Comparison of ENCODE assay signal across 23 cellular contexts in the genomic region with DNA sequence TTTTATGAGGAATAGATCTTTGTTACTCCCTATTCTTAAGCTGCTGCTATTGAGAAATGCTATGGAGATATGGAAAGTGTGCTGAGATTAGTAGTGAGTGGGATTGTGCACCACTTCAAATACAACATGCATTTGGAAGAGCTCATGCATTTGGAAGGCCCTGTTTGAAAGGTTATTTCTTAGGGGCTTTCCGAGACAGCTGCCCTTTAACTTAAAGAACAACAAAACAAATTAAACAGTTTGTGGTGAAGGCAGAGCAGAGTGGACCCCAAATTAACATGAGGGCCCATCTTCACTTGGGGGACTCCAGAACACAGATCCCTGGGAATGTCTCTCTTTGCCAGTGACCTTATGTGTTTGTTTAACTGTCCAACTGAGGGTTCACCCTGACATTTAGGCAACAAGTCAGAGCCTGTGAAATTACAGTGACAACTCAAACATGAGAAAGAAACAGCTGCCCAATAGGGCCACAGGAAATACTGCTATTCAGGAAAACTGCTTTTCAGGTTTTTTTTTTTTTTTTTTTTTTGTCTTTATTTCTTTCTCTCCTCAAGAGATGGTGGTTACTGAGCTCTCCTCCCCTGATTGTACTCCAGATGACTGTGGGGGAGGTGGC. TPM values are rescaled to one million over a fixed set of nuclear protein-coding genes. Genes with fewer than 3 reads are reported as not detected.
DNase-seq lines count a peak whose midpoint lies in the region; ATAC-seq, FAIRE-seq and TF ChIP-seq lines count a peak whose summit lies in the region.
"Had no signal": no experiment of that assay in that cellular context is flagged by ENCODE, and none has a peak within 500 bp of the region (broad histone marks: within the 10 kb centered on the region; RNA-seq: fewer than 3 reads in every experiment).

No MANE protein-coding gene starts in this region.

- H3K14ac ChIP-seq in H1 (ENCODE audit: insufficient read length): no peak overlapping the region

- H2BK120ac ChIP-seq in H1 (replicated peaks; ENCODE audit: low read depth, low read length): no peak overlapping the region

- H4K5ac ChIP-seq in H1 (ENCODE audit: insufficient read length, low read depth, low read length): no peak overlapping the region

- H3K27ac Mint-ChIP-seq in nephron (peak overlapping the region; percentile 52 to 73 (median 65)), natural killer cell (no peak overlapping the region)
- H3K27ac Mint-ChIP-seq: CD4-positive, CD25-positive, alpha-beta regulatory T cell; CD8-positive, alpha-beta memory T cell; GM23338; H9 had no signal

- FAIRE-seq in GM12892 (lab: Jason Lieb, UNC) (peak; percentile 54), H1 (lab: Jason Lieb, UNC) (no peak), H54 (lab: Jason Lieb, UNC) (no peak)
- FAIRE-seq: A204.1, G401.6, GM19239, HTR-8/SVneo, K562 had no signal

- H3K4me3 Mint-ChIP-seq in nephron (no peak overlapping the region), natural killer cell (no peak overlapping the region)
- H3K4me3 Mint-ChIP-seq: CD4-positive, CD25-positive, alpha-beta regulatory T cell; CD8-positive, alpha-beta memory T cell; GM23338; H9 had no signal

- H3K36me3 Mint-ChIP-seq in nephron (ENCODE audit: low read depth): no peaks in the 10 kb centered on the region
- no peaks in the 10 kb centered on the region for H3K36me3 Mint-ChIP-seq in natural killer cell
- H3K36me3 Mint-ChIP-seq: CD4-positive, CD25-positive, alpha-beta regulatory T cell; CD8-positive, alpha-beta memory T cell had no signal

- no peak for TF ChIP-seq EP300 in H1 (IDR thresholded peaks at IDR 0.05; ENCODE audit: borderline replicate concordance in 1 of 2, low read depth in 2 of 2, low read length in 2 of 2)

- H3K23me2 ChIP-seq in H1 (ENCODE audit: low read depth, low read length): no peaks in the 10 kb centered on the region; the same call in 1 of the 2 replicates

- no peaks in the 10 kb centered on the region for H3K79me2 ChIP-seq in H1 (ENCODE audit: control insufficient read depth in 1 of 2, insufficient read depth in 2 of 2, low read length in 2 of 2)

- H2AK5ac ChIP-seq in H1 (ENCODE audit: low read depth, low read length): no peak overlapping the region

- TF ChIP-seq POLR2A in GM12892 (IDR thresholded peaks at IDR 0.05; ENCODE audit: low read depth, low read length) (no peak), H1 (IDR thresholded peaks at IDR 0.05; ENCODE audit: control extremely low read depth in 1 of 2, low read depth in 2 of 2, low read length in 2 of 2) (no peak), H54 (IDR thresholded peaks at IDR 0.05; ENCODE audit: low read depth, low read length) (no peak)

- TF ChIP-seq CTCF in GM20000 (IDR thresholded peaks at IDR 0.05; ENCODE audit: extremely low read depth, missing control alignments) (no peak), H1 (IDR thresholded peaks at IDR 0.05; ENCODE audit: control extremely low read depth in 1 of 3, insufficient read depth in 1 of 3, low read depth in 1 of 3, low read length in 3 of 3) (no peak), nephron (IDR thresholded peaks at IDR 0.05; ENCODE audit: unreplicated experiment in 3 of 3) (no peak), natural killer cell (IDR thresholded peaks at IDR 0.05) (no peak)

- H3K36me3 ChIP-seq in H1 (ENCODE audit: control insufficient read depth in 2 of 4, insufficient read depth in 4 of 4, low read length in 3 of 4): no peaks in the 10 kb centered on the region
- H3K36me3 ChIP-seq: BE2C had no signal

- POLR2A ChIA-PET in H1 (lab: Charles Lee; ENCODE audit: partially characterized antibody): no interaction called here

- ATAC-seq in HG03442 (IDR thresholded peaks at IDR 0.05; ENCODE audit: unreplicated experiment) (no peak), HG02852 (IDR thresholded peaks at IDR 0.05; ENCODE audit: unreplicated experiment) (no peak), natural killer cell (no peak)

- WGBS in H1 (ENCODE audit: extremely low coverage in 1 of 2, insufficient coverage in 1 of 2, insufficient read length in 1 of 2, insufficient replicate concordance in 2 of 2, low coverage in 1 of 2, low lambda C conversion rate in 2 of 2, missing lambda C conversion rate in 1 of 2), 2 experiments: 85% methylated on average over 1 of the region's 1 CpG; no CpG with 5 or more reads in 1 of the 2 experiments

- no peak overlapping the region for H2BK5ac ChIP-seq in H1 (ENCODE audit: low read depth, low read length)

- H3K23ac ChIP-seq in H1 (ENCODE audit: insufficient read length): no peak overlapping the region

- H4K20me1 ChIP-seq in H1 (replicated peaks in 1 of 2; ENCODE audit: control insufficient read depth in 1 of 2, insufficient read depth in 2 of 2, low read length in 2 of 2): no peaks in the 10 kb centered on the region

- H3K4me1 Mint-ChIP-seq in nephron (peaks cover 46% of the 10 kb centered on the region), natural killer cell (no peaks in the 10 kb centered on the region)
- H3K4me1 Mint-ChIP-seq: CD4-positive, CD25-positive, alpha-beta regulatory T cell; CD8-positive, alpha-beta memory T cell had no signal

- no peak overlapping the region for H3K18ac ChIP-seq in H1 (ENCODE audit: extremely low read depth, low read length)

- no peak overlapping the region for H3K4ac ChIP-seq in H1 (replicated peaks; ENCODE audit: insufficient read length, low read depth, low read length)

- H3K4me2 ChIP-seq in H1 (ENCODE audit: insufficient read depth in 1 of 2, low read depth in 2 of 2, low read length in 2 of 2): no peak overlapping the region
- H3K4me2 ChIP-seq: GM23338 had no signal

- H3K56ac ChIP-seq in H1 (replicated peaks; ENCODE audit: insufficient read length, low read depth, low read length): no peak overlapping the region

- H3K27ac ChIP-seq in H1 (ENCODE audit: low read depth, low read length): no peak overlapping the region

- H2BK15ac ChIP-seq in H1 (ENCODE audit: low read length): no peak overlapping the region

- TF ChIP-seq RAD21 in H1 (IDR thresholded peaks at IDR 0.05 in 1 of 2, conservative IDR thresholded peaks at IDR 0.05 in 1 of 2; ENCODE audit: low read depth in 2 of 2, low read length in 2 of 2): no peak

- H3K27me3 Mint-ChIP-seq in nephron (ENCODE audit: low read depth) (peaks cover 3% of the 10 kb centered on the region), natural killer cell (ENCODE audit: low read depth in 2 of 2) (no peaks in the 10 kb centered on the region)
- H3K27me3 Mint-ChIP-seq: CD4-positive, CD25-positive, alpha-beta regulatory T cell had no signal

- H3K4me1 ChIP-seq in H1 (replicated peaks in 1 of 4; ENCODE audit: control insufficient read depth in 3 of 4, insufficient read depth in 4 of 4, low read length in 3 of 4): no peaks in the 10 kb centered on the region
- H3K4me1 ChIP-seq: BE2C had no signal

- no peak overlapping the region for H2BK12ac ChIP-seq in H1 (ENCODE audit: low read depth, low read length)

- CTCF ChIA-PET in H1 (lab: Charles Lee; ENCODE audit: partially characterized antibody): interaction anchor here (0.7 to 1.8 kb wide), 6 partner anchors 8 to 219 kb away, joined by 3 to 7 read pairs (median 4); no protein-coding TSS in a partner anchor

- H3K9me3 ChIP-seq in H1 (ENCODE audit: insufficient read depth in 2 of 2, low read depth in 1 of 2, low read length in 1 of 2): no peaks in the 10 kb centered on the region
- H3K9me3 ChIP-seq: BE2C had no signal

- H4K91ac ChIP-seq in H1 (replicated peaks; ENCODE audit: insufficient read length, low read length): no peak overlapping the region

- H4K8ac ChIP-seq in H1 (ENCODE audit: extremely low read depth, insufficient read depth, low read length): no peak overlapping the region

- no peak overlapping the region for H3K4me3 ChIP-seq in H1 (ENCODE audit: extremely low read depth in 1 of 4, insufficient read depth in 2 of 4, low read depth in 3 of 4, low read length in 4 of 4)
- H3K4me3 ChIP-seq: GM23338, K562 had no signal

- H3K9me3 Mint-ChIP-seq in nephron (no peaks in the 10 kb centered on the region), natural killer cell (peaks cover 0 to 5% of the 10 kb centered on the region in 2 donors)
- H3K9me3 Mint-ChIP-seq: GM23338, H9 had no signal

- H3K9ac ChIP-seq in H1 (replicated peaks in 1 of 4; ENCODE audit: extremely low read depth in 1 of 4, low read depth in 3 of 4, low read length in 3 of 4): no peak overlapping the region

- peak overlapping the region; percentile 59; the same call in 1 of the 2 replicates for H2AFZ ChIP-seq in H1 (ENCODE audit: low read length)
- H2AFZ ChIP-seq: GM23338 had no signal

- intact Hi-C loops in natural killer cell (cut with micrococcal nuclease): no loop called here

- no peak overlapping the region for H2BK20ac ChIP-seq in H1 (ENCODE audit: low read length)

- H3K27me3 ChIP-seq in H1 (replicated peaks in 1 of 4; ENCODE audit: control insufficient read depth in 3 of 4, extremely low read depth in 1 of 4, insufficient read depth in 3 of 4, low read length in 3 of 4): no peaks in the 10 kb centered on the region
- H3K27me3 ChIP-seq: BE2C had no signal

- no peak for DNase-seq in GM12892 (ENCODE audit: insufficient read length)
- DNase-seq in GM20000 (ENCODE audit: low spot score): peak; percentile 10
- no peak for DNase-seq in H1 (ENCODE audit: low read depth in 1 of 2, low spot score in 2 of 2)
- DNase-seq in H54 (ENCODE audit: insufficient read length, low spot score): no peak
- no peak for DNase-seq in natural killer cell
- DNase-seq: ACHN; BE2C; C1 segment of cervical spinal cord; CD4-positive, CD25-positive, alpha-beta regulatory T cell; CD8-positive, alpha-beta memory T cell; COR-L47; DMS 273 treated with DMSO at 0.1 percent for 48 hours; H9; IMR-90 had no signal

- no peaks in the 10 kb centered on the region for H3K79me1 ChIP-seq in H1 (ENCODE audit: low read depth, low read length)

TF ChIP-seq in H1, 55 proteins besides CTCF, POLR2A, EP300 and RAD21 (continues in another document):
- TF ChIP-seq HDAC6 (IDR thresholded peaks at IDR 0.05; ENCODE audit: low read depth, low read length): no peak
- TF ChIP-seq, protein P1, sequence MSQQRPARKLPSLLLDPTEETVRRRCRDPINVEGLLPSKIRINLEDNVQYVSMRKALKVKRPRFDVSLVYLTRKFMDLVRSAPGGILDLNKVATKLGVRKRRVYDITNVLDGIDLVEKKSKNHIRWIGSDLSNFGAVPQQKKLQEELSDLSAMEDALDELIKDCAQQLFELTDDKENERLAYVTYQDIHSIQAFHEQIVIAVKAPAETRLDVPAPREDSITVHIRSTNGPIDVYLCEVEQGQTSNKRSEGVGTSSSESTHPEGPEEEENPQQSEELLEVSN (IDR thresholded peaks at IDR 0.05): no peak

RNA-seq across cellular contexts. Expression of a gene that starts 41.4 kb away (rescaled TPM):
- 13.9 TPM for polyA plus RNA-seq in GM12892 (2012; ENCODE audit: missing spikeins)
- not detected in 2 replicates for total RNA-seq in H1 (2021; fragmentation: NEBNext Ultra II Directional; extraction: Animal tissue kit (Norgen Biotek cat#: 25700))
- polyA plus RNA-seq in H1 (2011; rRNA removed): not detected in 2 replicates
- polyA plus RNA-seq in H1 (2011; cell fraction: cytosol; rRNA removed): not detected
- not detected for polyA plus RNA-seq in H1 (2011; cell fraction: nucleus; rRNA removed)
- 0.22 TPM in 1 of 4 replicates, not detected in the others for polyA plus RNA-seq in H1 (2012, experiment 1 of 2)
- polyA plus RNA-seq in H1 (2012, experiment 2 of 2): not detected
- 0.02 TPM for polyA plus RNA-seq in H1 (2013, experiment 1 of 2)
- polyA plus RNA-seq in H1 (2013, experiment 2 of 2): not detected
- not detected in 2 replicates for polyA minus RNA-seq in H1 (2011; rRNA and poly(A)+ RNA removed)
- polyA minus RNA-seq in H1 (2011; cell fraction: cytosol; rRNA and poly(A)+ RNA removed): not detected
- polyA minus RNA-seq in H1 (2011; cell fraction: nucleus; rRNA and poly(A)+ RNA removed): not detected
- total RNA-seq in natural killer cell: under 1 TPM in 1 of 3 donors, not detected in 2; 0.48 TPM
- total RNA-seq: CD4-positive, CD25-positive, alpha-beta regulatory T cell; GM23338; H9 had no signal
- polyA plus RNA-seq: CD4-positive, CD25-positive, alpha-beta regulatory T cell; CD8-positive, alpha-beta memory T cell had no signal

Comparison
In these comparisons a context has a peak if more than half of its experiments do, and no peak if none do; other contexts are left out.
1. H3K27ac Mint-ChIP-seq: peak in nephron (3 of 3); none in natural killer cell (0 of 2).